ENCODE assay signal across 1 cellular context in the genomic region with DNA sequence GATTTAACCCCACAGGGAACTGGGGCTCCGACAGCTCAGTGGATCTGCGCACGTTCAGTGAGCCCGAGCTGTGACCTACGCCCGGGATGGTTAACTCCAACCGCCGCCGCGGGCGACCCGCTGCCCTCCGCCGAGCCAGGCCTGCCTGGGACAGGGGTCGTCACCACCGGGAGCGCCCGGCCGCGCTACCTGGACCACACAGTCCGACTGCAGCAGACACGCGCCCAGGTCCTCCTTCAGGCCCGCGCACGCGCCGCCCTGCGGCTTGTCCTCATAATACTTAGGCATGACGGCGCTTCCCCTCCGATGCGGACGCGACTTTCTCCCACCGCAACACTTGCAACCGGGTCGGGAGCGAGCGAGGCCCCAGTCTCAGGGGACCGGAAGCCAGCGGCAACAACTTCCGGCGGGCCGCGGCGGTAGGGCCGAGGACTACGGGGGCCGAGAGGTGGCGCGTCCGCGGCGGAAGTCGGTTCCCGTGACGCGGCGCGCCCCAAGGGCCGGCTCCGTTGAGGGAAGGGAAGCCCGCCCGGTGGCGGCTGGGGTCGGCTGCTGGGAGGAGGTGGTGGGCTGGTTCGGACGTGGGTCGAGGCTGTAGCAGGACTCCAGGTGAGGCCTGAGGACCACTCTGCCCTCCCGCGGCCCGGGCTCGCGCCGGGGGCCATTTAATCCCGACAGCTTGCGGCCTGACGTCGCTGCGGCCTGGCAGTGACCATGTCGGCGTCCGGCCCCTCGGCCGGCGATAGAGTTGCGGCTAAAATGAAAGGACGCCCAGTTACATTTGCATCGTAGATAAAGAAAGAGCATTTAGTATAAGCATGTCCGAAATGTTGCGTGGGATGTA.
A peak's percentile ranks its signal among the peaks of the same experiment; 100 is the strongest.
TF ChIP-seq lines count a peak whose summit lies in the region.

A gene with protein sequence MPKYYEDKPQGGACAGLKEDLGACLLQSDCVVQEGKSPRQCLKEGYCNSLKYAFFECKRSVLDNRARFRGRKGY (minus strand): TSS at position 395 of the 844 bp plus-strand sequence. CDS start 107 bp downstream, at position 288.
A gene with protein sequence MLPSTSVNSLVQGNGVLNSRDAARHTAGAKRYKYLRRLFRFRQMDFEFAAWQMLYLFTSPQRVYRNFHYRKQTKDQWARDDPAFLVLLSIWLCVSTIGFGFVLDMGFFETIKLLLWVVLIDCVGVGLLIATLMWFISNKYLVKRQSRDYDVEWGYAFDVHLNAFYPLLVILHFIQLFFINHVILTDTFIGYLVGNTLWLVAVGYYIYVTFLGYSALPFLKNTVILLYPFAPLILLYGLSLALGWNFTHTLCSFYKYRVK (plus strand): TSS at position 472 of the 844 bp plus-strand sequence. CDS start 1,171 bp downstream, outside the sequence.

TF ChIP-seq in K562, 482 proteins besides CTCF, POLR2A, EP300 and RAD21 (continued from another document and continues in another):
- TF ChIP-seq, protein P1, sequence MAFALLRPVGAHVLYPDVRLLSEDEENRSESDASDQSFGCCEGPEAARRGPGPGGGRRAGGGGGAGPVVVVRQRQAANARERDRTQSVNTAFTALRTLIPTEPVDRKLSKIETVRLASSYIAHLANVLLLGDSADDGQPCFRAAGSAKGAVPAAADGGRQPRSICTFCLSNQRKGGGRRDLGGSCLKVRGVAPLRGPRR (CRISPR knock-in tag; IDR thresholded peaks at IDR 0.05): no peak
- TF ChIP-seq, protein P2, sequence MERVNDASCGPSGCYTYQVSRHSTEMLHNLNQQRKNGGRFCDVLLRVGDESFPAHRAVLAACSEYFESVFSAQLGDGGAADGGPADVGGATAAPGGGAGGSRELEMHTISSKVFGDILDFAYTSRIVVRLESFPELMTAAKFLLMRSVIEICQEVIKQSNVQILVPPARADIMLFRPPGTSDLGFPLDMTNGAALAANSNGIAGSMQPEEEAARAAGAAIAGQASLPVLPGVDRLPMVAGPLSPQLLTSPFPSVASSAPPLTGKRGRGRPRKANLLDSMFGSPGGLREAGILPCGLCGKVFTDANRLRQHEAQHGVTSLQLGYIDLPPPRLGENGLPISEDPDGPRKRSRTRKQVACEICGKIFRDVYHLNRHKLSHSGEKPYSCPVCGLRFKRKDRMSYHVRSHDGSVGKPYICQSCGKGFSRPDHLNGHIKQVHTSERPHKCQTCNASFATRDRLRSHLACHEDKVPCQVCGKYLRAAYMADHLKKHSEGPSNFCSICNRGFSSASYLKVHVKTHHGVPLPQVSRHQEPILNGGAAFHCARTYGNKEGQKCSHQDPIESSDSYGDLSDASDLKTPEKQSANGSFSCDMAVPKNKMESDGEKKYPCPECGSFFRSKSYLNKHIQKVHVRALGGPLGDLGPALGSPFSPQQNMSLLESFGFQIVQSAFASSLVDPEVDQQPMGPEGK (CRISPR knock-in tag; IDR thresholded peaks at IDR 0.05; ENCODE audit: borderline replicate concordance): peak; percentile 38; the same call in 1 of the 2 replicates
- TF ChIP-seq ZNF408 (CRISPR knock-in tag; IDR thresholded peaks at IDR 0.05; ENCODE audit: low read depth) (no peak), FOXP1 (CRISPR knock-in tag; IDR thresholded peaks at IDR 0.05) (no peak), BHLHE40 (IDR thresholded peaks at IDR 0.05; ENCODE audit: low read length) (peak; percentile 48), ATF3 (IDR thresholded peaks at IDR 0.05) (no peak), ATF3 (CRISPR knock-in tag; conservative IDR thresholded peaks at IDR 0.05) (no peak), TCF7L2 (IDR thresholded peaks at IDR 0.05; ENCODE audit: low read depth, low read length) (no peak), FOXA1 (IDR thresholded peaks at IDR 0.05; ENCODE audit: borderline replicate concordance) (no peak), JUNB (CRISPR knock-in tag; conservative IDR thresholded peaks at IDR 0.05) (no peak), NFRKB (IDR thresholded peaks at IDR 0.05; ENCODE audit: low read depth) (peak; percentile 79), RBM34 (IDR thresholded peaks at IDR 0.05; ENCODE audit: borderline replicate concordance, insufficient read depth, low read length) (no peak), ZBTB7A (IDR thresholded peaks at IDR 0.05; ENCODE audit: borderline replicate concordance, control insufficient read depth, low read depth, low read length) (no peak; the same call in 1 of the 2 replicates), RCOR1 (IDR thresholded peaks at IDR 0.05; ENCODE audit: borderline replicate concordance in 1 of 2, low read depth in 2 of 2, low read length in 2 of 2) (no peak), TSC22D4 (tag; IDR thresholded peaks at IDR 0.05) (no peak), CHCHD3 (CRISPR knock-in tag; IDR thresholded peaks at IDR 0.05) (no peak), MCM3 (IDR thresholded peaks at IDR 0.05) (no peak), KLF13 (tag; IDR thresholded peaks at IDR 0.05; ENCODE audit: borderline replicate concordance, low read depth) (no peak), NCOR1 (IDR thresholded peaks at IDR 0.05) (peak; percentile 42; the same call in 1 of the 2 replicates), BCL6 (CRISPR knock-in tag; IDR thresholded peaks at IDR 0.05) (no peak), ZNF311 (CRISPR knock-in tag; IDR thresholded peaks at IDR 0.05) (no peak), TCF7 (IDR thresholded peaks at IDR 0.05; ENCODE audit: borderline replicate concordance) (0 out of 2 replicates have a peak, but pooled peaks have one; percentile 33), FOXK2 (conservative IDR thresholded peaks at IDR 0.05 in 1 of 2, IDR thresholded peaks at IDR 0.05 in 1 of 2; ENCODE audit: low read depth in 2 of 2) (peak; percentile 63 to 80), PYGO2 (tag; IDR thresholded peaks at IDR 0.05) (no peak), THRAP3 (IDR thresholded peaks at IDR 0.05; ENCODE audit: borderline replicate concordance) (no peak), MCM2 (IDR thresholded peaks at IDR 0.05; ENCODE audit: low read depth) (no peak), ZKSCAN1 (IDR thresholded peaks at IDR 0.05; ENCODE audit: low read depth, low read length) (no peak), HCFC1 (IDR thresholded peaks at IDR 0.05; ENCODE audit: low read depth, low read length) (peak; percentile 78), ZNF3 (CRISPR knock-in tag; IDR thresholded peaks at IDR 0.05) (no peak), NFXL1 (CRISPR knock-in tag; IDR thresholded peaks at IDR 0.05) (no peak), U2AF1 (optimal IDR thresholded peaks at IDR 0.05; ENCODE audit: low read depth, low read length) (peak; percentile 88), MEF2A (IDR thresholded peaks at IDR 0.05; ENCODE audit: control insufficient read depth, low read depth, low read length) (no peak), SRSF9 (IDR thresholded peaks at IDR 0.05; ENCODE audit: borderline replicate concordance, low read depth, low read length) (no peak)
- TF ChIP-seq, protein P3, sequence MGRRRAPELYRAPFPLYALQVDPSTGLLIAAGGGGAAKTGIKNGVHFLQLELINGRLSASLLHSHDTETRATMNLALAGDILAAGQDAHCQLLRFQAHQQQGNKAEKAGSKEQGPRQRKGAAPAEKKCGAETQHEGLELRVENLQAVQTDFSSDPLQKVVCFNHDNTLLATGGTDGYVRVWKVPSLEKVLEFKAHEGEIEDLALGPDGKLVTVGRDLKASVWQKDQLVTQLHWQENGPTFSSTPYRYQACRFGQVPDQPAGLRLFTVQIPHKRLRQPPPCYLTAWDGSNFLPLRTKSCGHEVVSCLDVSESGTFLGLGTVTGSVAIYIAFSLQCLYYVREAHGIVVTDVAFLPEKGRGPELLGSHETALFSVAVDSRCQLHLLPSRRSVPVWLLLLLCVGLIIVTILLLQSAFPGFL (CRISPR knock-in tag; IDR thresholded peaks at IDR 0.05): no peak
- TF ChIP-seq, protein P4, sequence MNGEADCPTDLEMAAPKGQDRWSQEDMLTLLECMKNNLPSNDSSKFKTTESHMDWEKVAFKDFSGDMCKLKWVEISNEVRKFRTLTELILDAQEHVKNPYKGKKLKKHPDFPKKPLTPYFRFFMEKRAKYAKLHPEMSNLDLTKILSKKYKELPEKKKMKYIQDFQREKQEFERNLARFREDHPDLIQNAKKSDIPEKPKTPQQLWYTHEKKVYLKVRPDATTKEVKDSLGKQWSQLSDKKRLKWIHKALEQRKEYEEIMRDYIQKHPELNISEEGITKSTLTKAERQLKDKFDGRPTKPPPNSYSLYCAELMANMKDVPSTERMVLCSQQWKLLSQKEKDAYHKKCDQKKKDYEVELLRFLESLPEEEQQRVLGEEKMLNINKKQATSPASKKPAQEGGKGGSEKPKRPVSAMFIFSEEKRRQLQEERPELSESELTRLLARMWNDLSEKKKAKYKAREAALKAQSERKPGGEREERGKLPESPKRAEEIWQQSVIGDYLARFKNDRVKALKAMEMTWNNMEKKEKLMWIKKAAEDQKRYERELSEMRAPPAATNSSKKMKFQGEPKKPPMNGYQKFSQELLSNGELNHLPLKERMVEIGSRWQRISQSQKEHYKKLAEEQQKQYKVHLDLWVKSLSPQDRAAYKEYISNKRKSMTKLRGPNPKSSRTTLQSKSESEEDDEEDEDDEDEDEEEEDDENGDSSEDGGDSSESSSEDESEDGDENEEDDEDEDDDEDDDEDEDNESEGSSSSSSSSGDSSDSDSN (IDR thresholded peaks at IDR 0.05; ENCODE audit: borderline replicate concordance in 1 of 2, low read depth in 2 of 2, low read length in 2 of 2): peak; percentile 75 to 91; a peak in 3 of 4 replicates
- TF ChIP-seq, protein P5, sequence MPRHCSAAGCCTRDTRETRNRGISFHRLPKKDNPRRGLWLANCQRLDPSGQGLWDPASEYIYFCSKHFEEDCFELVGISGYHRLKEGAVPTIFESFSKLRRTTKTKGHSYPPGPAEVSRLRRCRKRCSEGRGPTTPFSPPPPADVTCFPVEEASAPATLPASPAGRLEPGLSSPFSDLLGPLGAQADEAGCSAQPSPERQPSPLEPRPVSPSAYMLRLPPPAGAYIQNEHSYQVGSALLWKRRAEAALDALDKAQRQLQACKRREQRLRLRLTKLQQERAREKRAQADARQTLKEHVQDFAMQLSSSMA (CRISPR knock-in tag; IDR thresholded peaks at IDR 0.05): no peak
- TF ChIP-seq, protein P6, sequence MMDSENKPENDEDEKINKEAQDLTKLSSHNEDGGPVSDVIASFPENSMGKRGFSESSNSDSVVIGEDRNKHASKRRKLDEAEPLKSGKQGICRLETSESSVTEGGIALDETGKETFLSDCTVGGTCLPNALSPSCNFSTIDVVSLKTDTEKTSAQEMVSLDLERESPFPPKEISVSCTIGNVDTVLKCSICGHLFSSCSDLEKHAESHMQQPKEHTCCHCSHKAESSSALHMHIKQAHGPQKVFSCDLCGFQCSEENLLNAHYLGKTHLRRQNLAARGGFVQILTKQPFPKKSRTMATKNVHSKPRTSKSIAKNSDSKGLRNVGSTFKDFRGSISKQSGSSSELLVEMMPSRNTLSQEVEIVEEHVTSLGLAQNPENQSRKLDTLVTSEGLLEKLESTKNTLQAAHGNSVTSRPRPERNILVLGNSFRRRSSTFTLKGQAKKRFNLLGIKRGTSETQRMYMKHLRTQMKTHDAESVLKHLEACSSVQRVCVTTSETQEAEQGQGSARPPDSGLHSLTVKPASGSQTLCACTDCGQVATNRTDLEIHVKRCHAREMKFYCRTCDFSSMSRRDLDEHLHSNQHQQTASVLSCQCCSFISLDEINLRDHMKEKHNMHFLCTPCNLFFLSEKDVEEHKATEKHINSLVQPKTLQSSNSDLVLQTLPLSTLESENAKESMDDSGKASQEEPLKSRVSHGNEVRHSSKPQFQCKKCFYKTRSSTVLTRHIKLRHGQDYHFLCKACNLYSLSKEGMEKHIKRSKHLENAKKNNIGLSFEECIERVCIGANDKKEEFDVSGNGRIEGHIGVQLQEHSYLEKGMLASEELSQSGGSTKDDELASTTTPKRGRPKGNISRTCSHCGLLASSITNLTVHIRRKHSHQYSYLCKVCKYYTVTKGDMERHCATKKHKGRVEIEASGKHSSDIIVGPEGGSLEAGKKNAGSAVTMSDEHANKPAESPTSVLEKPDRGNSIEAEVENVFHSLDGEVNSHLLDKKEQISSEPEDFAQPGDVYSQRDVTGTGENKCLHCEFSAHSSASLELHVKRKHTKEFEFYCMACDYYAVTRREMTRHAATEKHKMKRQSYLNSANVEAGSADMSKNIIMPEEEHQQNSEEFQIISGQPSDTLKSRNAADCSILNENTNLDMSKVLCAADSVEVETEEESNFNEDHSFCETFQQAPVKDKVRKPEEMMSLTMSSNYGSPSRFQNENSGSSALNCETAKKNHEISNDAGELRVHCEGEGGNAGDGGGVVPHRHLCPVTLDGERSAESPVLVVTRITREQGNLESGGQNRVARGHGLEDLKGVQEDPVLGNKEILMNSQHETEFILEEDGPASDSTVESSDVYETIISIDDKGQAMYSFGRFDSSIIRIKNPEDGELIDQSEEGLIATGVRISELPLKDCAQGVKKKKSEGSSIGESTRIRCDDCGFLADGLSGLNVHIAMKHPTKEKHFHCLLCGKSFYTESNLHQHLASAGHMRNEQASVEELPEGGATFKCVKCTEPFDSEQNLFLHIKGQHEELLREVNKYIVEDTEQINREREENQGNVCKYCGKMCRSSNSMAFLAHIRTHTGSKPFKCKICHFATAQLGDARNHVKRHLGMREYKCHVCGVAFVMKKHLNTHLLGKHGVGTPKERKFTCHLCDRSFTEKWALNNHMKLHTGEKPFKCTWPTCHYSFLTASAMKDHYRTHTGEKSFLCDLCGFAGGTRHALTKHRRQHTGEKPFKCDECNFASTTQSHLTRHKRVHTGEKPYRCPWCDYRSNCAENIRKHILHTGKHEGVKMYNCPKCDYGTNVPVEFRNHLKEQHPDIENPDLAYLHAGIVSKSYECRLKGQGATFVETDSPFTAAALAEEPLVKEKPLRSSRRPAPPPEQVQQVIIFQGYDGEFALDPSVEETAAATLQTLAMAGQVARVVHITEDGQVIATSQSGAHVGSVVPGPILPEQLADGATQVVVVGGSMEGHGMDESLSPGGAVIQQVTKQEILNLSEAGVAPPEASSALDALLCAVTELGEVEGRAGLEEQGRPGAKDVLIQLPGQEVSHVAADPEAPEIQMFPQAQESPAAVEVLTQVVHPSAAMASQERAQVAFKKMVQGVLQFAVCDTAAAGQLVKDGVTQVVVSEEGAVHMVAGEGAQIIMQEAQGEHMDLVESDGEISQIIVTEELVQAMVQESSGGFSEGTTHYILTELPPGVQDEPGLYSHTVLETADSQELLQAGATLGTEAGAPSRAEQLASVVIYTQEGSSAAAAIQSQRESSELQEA (IDR thresholded peaks at IDR 0.05; ENCODE audit: low read depth): peak; percentile 95
